21 cellular contexts compared by ENCODE assay signal in the genomic region with DNA sequence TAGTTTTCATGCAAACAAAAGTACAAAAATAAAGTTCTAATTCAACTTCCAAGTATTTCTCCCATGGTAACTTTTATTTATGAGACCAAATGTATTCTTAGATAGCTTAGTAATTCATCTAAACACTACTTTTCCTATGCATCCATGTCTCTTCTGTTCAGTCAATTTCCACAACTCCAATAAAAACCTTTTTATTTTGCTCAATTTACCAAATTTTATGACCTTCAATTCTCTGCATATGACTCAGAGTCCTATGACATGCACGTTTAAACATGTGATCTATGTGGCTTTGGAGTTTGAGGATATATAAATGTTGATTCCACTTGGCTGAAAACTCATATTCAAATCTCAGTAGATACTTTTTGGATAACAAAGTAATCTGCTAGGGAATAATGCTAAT. TPM values are rescaled to one million over a fixed set of nuclear protein-coding genes. Genes with fewer than 3 reads are reported as not detected.
DNase-seq lines count a peak whose midpoint lies in the region; ATAC-seq, FAIRE-seq and TF ChIP-seq lines count a peak whose summit lies in the region.
"Had no signal": no experiment of that assay in that cellular context is flagged by ENCODE, and none has a peak within 500 bp of the region (broad histone marks: within the 10 kb centered on the region; RNA-seq: fewer than 3 reads in every experiment).

No MANE protein-coding gene starts in this region.

- no peak overlapping the region for H3K27ac Mint-ChIP-seq in astrocyte (ENCODE audit: unreplicated experiment)
- H3K27ac Mint-ChIP-seq: stimulated activated effector memory CD8-positive, alpha-beta T cell treated with anti-CD3 and anti-CD28 coated beads, Interleukin-12 subunit alpha, Interleukin-12 subunit beta, amount 100 ng/mL, for 72 hours had no signal

- H4K20me1 ChIP-seq in astrocyte (ENCODE audit: insufficient read depth, low read length) (no peaks in the 10 kb centered on the region), osteoblast (ENCODE audit: insufficient read depth, low read length) (no peaks in the 10 kb centered on the region)

- H3K4me3 ChIP-seq in HFF-Myc (replicated peaks; ENCODE audit: low read depth, low read length) (no peak overlapping the region), astrocyte (ENCODE audit: insufficient read depth, low read depth, low read length) (no peak overlapping the region), osteoblast (ENCODE audit: insufficient read depth, low read length) (no peak overlapping the region)
- H3K4me3 ChIP-seq: psoas muscle, SJSA1, transverse colon had no signal

- TF ChIP-seq CTCF in HFF-Myc (IDR thresholded peaks at IDR 0.05; ENCODE audit: low read depth, low read length, missing control alignments) (no peak), astrocyte (IDR thresholded peaks at IDR 0.05; ENCODE audit: insufficient read depth, low read depth, low read length) (no peak), osteoblast (IDR thresholded peaks at IDR 0.05; ENCODE audit: extremely low read depth, low read depth, low read length) (no peak)

- H2AFZ ChIP-seq in astrocyte (ENCODE audit: low read depth, low read length): no peak overlapping the region
- no peak overlapping the region for H2AFZ ChIP-seq in osteoblast (ENCODE audit: low read length)

- DNase-seq in EH (ENCODE audit: low read depth): peak; percentile 87
- peak; percentile 21 for DNase-seq in HFF-Myc (ENCODE audit: extremely low read depth, low read depth)
- DNase-seq in astrocyte (ENCODE audit: low read depth): no peak
- peak; percentile 41 for DNase-seq in osteoblast (ENCODE audit: insufficient read length, low spot score, missing footprints)
- no peak for DNase-seq in GF-D8 (lab: John Stamatoyannopoulos, UW)
- DNase-seq in GOT3 (lab: John Stamatoyannopoulos, UW): no peak
- DNase-seq in NCI-H524 treated with DMSO at 0.1 percent for 48 hours (lab: John Stamatoyannopoulos, UW): no peak
- DNase-seq: activated CD4-positive, alpha-beta T cell treated with anti-CD3 and anti-CD28 coated beads for 1 hour; activated effector memory CD4-positive, alpha-beta T cell treated with anti-CD3 and anti-CD28 coated beads, Interleukin-2, amount 50 U/mL, for 16 hours; C1 segment of cervical spinal cord; mesendoderm; NCI-H187; NCI-H446; psoas muscle; stimulated activated CD4-positive, alpha-beta T cell treated with anti-CD3 and anti-CD28 coated beads, Interleukin-12 subunit alpha, Interleukin-12 subunit beta, amount 100 ng/mL, for 4 hours; T-helper 9 cell; transverse colon had no signal

- H3K4me2 ChIP-seq in astrocyte (ENCODE audit: low read length): no peak overlapping the region
- no peak overlapping the region for H3K4me2 ChIP-seq in osteoblast (ENCODE audit: insufficient read depth, low read length)

- H3K27ac ChIP-seq in astrocyte (ENCODE audit: low read depth, low read length) (no peak overlapping the region), osteoblast (ENCODE audit: low read depth, low read length) (peak overlapping the region; percentile 1)
- H3K27ac ChIP-seq: psoas muscle, SJSA1, transverse colon had no signal

- H3K36me3 ChIP-seq in astrocyte (ENCODE audit: insufficient read depth, low read length) (no peaks in the 10 kb centered on the region), osteoblast (ENCODE audit: insufficient read depth, low read length) (no peaks in the 10 kb centered on the region)
- H3K36me3 ChIP-seq: SJSA1, transverse colon had no signal

- H3K9me3 ChIP-seq in astrocyte (ENCODE audit: insufficient read depth, low read depth, low read length) (no peaks in the 10 kb centered on the region), osteoblast (ENCODE audit: low read depth, low read length) (no peaks in the 10 kb centered on the region)
- H3K9me3 ChIP-seq: psoas muscle, SJSA1, transverse colon had no signal

- peaks cover 4% of the 10 kb centered on the region for H3K4me1 Mint-ChIP-seq in astrocyte (ENCODE audit: low read depth, unreplicated experiment)
- H3K4me1 Mint-ChIP-seq: stimulated activated effector memory CD8-positive, alpha-beta T cell treated with anti-CD3 and anti-CD28 coated beads, Interleukin-12 subunit alpha, Interleukin-12 subunit beta, amount 100 ng/mL, for 72 hours had no signal

- no peaks in the 10 kb centered on the region for H3K4me1 ChIP-seq in astrocyte (ENCODE audit: insufficient read depth, low read length)
- H3K4me1 ChIP-seq in osteoblast (ENCODE audit: insufficient read depth, low read length): peaks cover 16% of the 10 kb centered on the region
- H3K4me1 ChIP-seq: psoas muscle, SJSA1, transverse colon had no signal

- ATAC-seq in HG03521 (IDR thresholded peaks at IDR 0.05; ENCODE audit: unreplicated experiment): no peak
- ATAC-seq: psoas muscle; stimulated activated effector memory CD8-positive, alpha-beta T cell treated with anti-CD3 and anti-CD28 coated beads, Interleukin-12 subunit alpha, Interleukin-12 subunit beta, amount 100 ng/mL, for 72 hours had no signal

- H3K9me3 Mint-ChIP-seq in astrocyte (ENCODE audit: unreplicated experiment): no peaks in the 10 kb centered on the region
- H3K9me3 Mint-ChIP-seq: nephron had no signal

- no peaks in the 10 kb centered on the region for H3K27me3 ChIP-seq in astrocyte (ENCODE audit: insufficient read depth, low read length)
- no peaks in the 10 kb centered on the region for H3K27me3 ChIP-seq in osteoblast (ENCODE audit: insufficient read depth, low read length)
- H3K27me3 ChIP-seq: SJSA1, transverse colon had no signal

- H3K4me3 Mint-ChIP-seq in astrocyte (ENCODE audit: unreplicated experiment): no peak overlapping the region
- H3K4me3 Mint-ChIP-seq: nephron; stimulated activated effector memory CD8-positive, alpha-beta T cell treated with anti-CD3 and anti-CD28 coated beads, Interleukin-12 subunit alpha, Interleukin-12 subunit beta, amount 100 ng/mL, for 72 hours had no signal

- FAIRE-seq in astrocyte (lab: Jason Lieb, UNC): peak; percentile 70

- H3K79me2 ChIP-seq in astrocyte (ENCODE audit: insufficient read depth, low read length) (no peaks in the 10 kb centered on the region), osteoblast (ENCODE audit: insufficient read depth, low read length) (no peaks in the 10 kb centered on the region)

- no peaks in the 10 kb centered on the region for H3K36me3 Mint-ChIP-seq in astrocyte (ENCODE audit: low read depth, unreplicated experiment)
- H3K36me3 Mint-ChIP-seq: stimulated activated effector memory CD8-positive, alpha-beta T cell treated with anti-CD3 and anti-CD28 coated beads, Interleukin-12 subunit alpha, Interleukin-12 subunit beta, amount 100 ng/mL, for 72 hours had no signal

- H3K27me3 Mint-ChIP-seq in astrocyte (ENCODE audit: low read depth, unreplicated experiment): no peaks in the 10 kb centered on the region

- H3K9ac ChIP-seq in astrocyte (ENCODE audit: low read length): no peak overlapping the region

RNA-seq across cellular contexts. Expression of gene GNAT3, which starts 40.4 kb away (rescaled TPM):
- total RNA-seq in astrocyte (not detected in 2 replicates), osteoblast (not detected in 2 replicates)
- total RNA-seq: psoas muscle, SJSA1, transverse colon had no signal

Comparison
In these comparisons a context has a peak if more than half of its experiments do, and no peak if none do; other contexts are left out.
1. DNase-seq: peak in EH (single experiment), HFF-Myc (single experiment) and osteoblast (single experiment); none in astrocyte (single experiment), GF-D8 (single experiment), GOT3 (single experiment) and NCI-H524 treated with DMSO at 0.1 percent for 48 hours (single experiment).